Comparison of ENCODE assay signal across 1 cellular context in genomic region chr17:2277430-2278170, GRCh38.
TF ChIP-seq lines count a peak whose summit lies in the region.

No MANE protein-coding gene starts in this region.

TF ChIP-seq in IMR-90, 13 proteins besides CTCF, POLR2A, EP300 and RAD21:
- TF ChIP-seq MAFK (IDR thresholded peaks at IDR 0.05; ENCODE audit: low read depth, low read length) (peak; percentile 74), SMC3 (IDR thresholded peaks at IDR 0.05; ENCODE audit: low read depth, low read length) (no peak)
